ENCODE assay signal across 8 cellular contexts in genomic region chr18:68676913-68677312, GRCh38. TPM values are rescaled to one million over a fixed set of nuclear protein-coding genes. Genes with fewer than 3 reads are reported as not detected.
DNase-seq lines count a peak whose midpoint lies in the region; ATAC-seq and TF ChIP-seq lines count a peak whose summit lies in the region.

No MANE protein-coding gene starts in this region.

- DNase-seq in LHCN-M2 (ENCODE audit: low read depth), result peak; percentile 15
- DNase-seq in memory B cell (ENCODE audit: low spot score in 2 of 2), result no peak
- no peak for DNase-seq in psoas muscle
- no peak for DNase-seq in germinal center (ENCODE audit: low spot score)
- DNase-seq in activated naive CD4-positive, alpha-beta T cell treated with Interleukin-2 at 50 U/mL for 16 hours, result no peak
- DNase-seq in T1000 (lab: John Stamatoyannopoulos, UW), result no peak

- H3K27me3 Mint-ChIP-seq in memory B cell, result no peaks in the 10 kb centered on the region

- H3K27ac ChIP-seq in psoas muscle, result no peak overlapping the region

- ATAC-seq in GM18517 (IDR thresholded peaks at IDR 0.05; ENCODE audit: unreplicated experiment) (peak; percentile 96), GM21717 (IDR thresholded peaks at IDR 0.05; ENCODE audit: unreplicated experiment) (peak; percentile 89), memory B cell (ENCODE audit: low read depth) (no peak), psoas muscle (no peak)

- WGBS in psoas muscle, 3 donors, result 51 to 67% (median 63%) methylated on average over 2 of the region's 2 CpGs

- H3K9me3 Mint-ChIP-seq in memory B cell, result no peaks in the 10 kb centered on the region

- H3K9me3 ChIP-seq in psoas muscle, result no peaks in the 10 kb centered on the region

- TF ChIP-seq CTCF in psoas muscle (IDR thresholded peaks at IDR 0.05), result no peak

- intact Hi-C loops in psoas muscle (cut with DNase I), result no loop called here

- H3K4me3 Mint-ChIP-seq in memory B cell, result no peak overlapping the region

- H3K36me3 Mint-ChIP-seq in memory B cell, result peaks cover 25% of the 10 kb centered on the region

- peaks cover 3% of the 10 kb centered on the region for H3K4me1 Mint-ChIP-seq in memory B cell

- no peak overlapping the region for H3K4me3 ChIP-seq in psoas muscle

- H3K36me3 ChIP-seq in psoas muscle (ENCODE audit: insufficient read depth in 1 of 2, low read depth in 1 of 2), result peaks cover 8 to 75% of the 10 kb centered on the region in 2 donors

- H3K27me3 ChIP-seq in psoas muscle (ENCODE audit: insufficient read depth in 3 of 3, low read length in 2 of 3), result no peaks in the 10 kb centered on the region

- peak overlapping the region; percentile 66 for H3K27ac Mint-ChIP-seq in memory B cell

- no peaks in the 10 kb centered on the region for H3K4me1 ChIP-seq in psoas muscle

RNA-seq across cellular contexts. Expression of gene TMX3, which starts 38.0 kb away (rescaled TPM):
- total RNA-seq in LHCN-M2 (2014; rRNA removed) (81.0 and 85.8 TPM in 2 replicates), psoas muscle (10 to 100 TPM; 17.8 to 25.3 (median 19.4) TPM)
- polyA plus RNA-seq in LHCN-M2 (2012), result 13.1 TPM
- 10 to 100 TPM in 2 of 3 donors, 1 to 10 TPM in 1; 8.5 to 24.4 (median 14.5) TPM for polyA plus RNA-seq in psoas muscle

Comparison
In these comparisons a context has a peak if more than half of its experiments do, and no peak if none do; other contexts are left out.
1. ATAC-seq: peak in GM18517 (single experiment) and GM21717 (single experiment); none in memory B cell (single experiment) and psoas muscle (0 of 4).